Comparison of ENCODE assay signal across 25 cellular contexts in genomic region chr11:122802876-122803275, GRCh38.
DNase-seq lines count a peak whose midpoint lies in the region; ATAC-seq, FAIRE-seq and TF ChIP-seq lines count a peak whose summit lies in the region.
"Had no signal": no experiment of that assay in that cellular context is flagged by ENCODE, and none has a peak within 500 bp of the region (broad histone marks: within the 10 kb centered on the region; RNA-seq: fewer than 3 reads in every experiment).

No MANE protein-coding gene starts in this region.

- peak overlapping the region; percentile 68 for H3K4me2 ChIP-seq in BLaER1

- H3K36me3 ChIP-seq in BLaER1 (peaks cover 100% of the 10 kb centered on the region), HUES6 (ENCODE audit: control insufficient read depth, insufficient read depth, low read length) (peaks cover 8% of the 10 kb centered on the region; the same call in 1 of the 2 replicates)
- H3K36me3 ChIP-seq: cardiac muscle cell, prostate gland had no signal

- no peaks in the 10 kb centered on the region for H3K9me3 Mint-ChIP-seq in central memory CD8-positive, alpha-beta T cell
- peaks cover 4% of the 10 kb centered on the region for H3K9me3 Mint-ChIP-seq in nephron progenitor cell
- H3K9me3 Mint-ChIP-seq: activated CD4-positive, alpha-beta T cell treated with anti-CD3 and anti-CD28 coated beads, Interleukin-2, amount 10 ng/mL, durations not matched to agents 24 days and 14 days; H9; mesothelial cell of epicardium; neural crest cell had no signal

- H3K4me1 Mint-ChIP-seq in central memory CD8-positive, alpha-beta T cell: peaks cover 14% of the 10 kb centered on the region
- H3K4me1 Mint-ChIP-seq in nephron progenitor cell: peaks cover 36% of the 10 kb centered on the region

- H3K27ac ChIP-seq in BLaER1 (0 out of 2 replicates have a peak overlapping the region, but pooled peaks have one; percentile 44), HUES6 (ENCODE audit: low read depth, low read length) (0 out of 2 replicates have a peak overlapping the region, but pooled peaks have one; percentile 9)
- H3K27ac ChIP-seq: cardiac muscle cell, prostate gland had no signal

- TF ChIP-seq CTCF in nephron progenitor cell (IDR thresholded peaks at IDR 0.05) (no peak), GM13977 (IDR thresholded peaks at IDR 0.05; ENCODE audit: extremely low read depth, insufficient read depth, missing control alignments) (no peak)

- no peaks in the 10 kb centered on the region for H3K27me3 Mint-ChIP-seq in central memory CD8-positive, alpha-beta T cell
- H3K27me3 Mint-ChIP-seq in nephron progenitor cell (ENCODE audit: low read depth, poor library complexity): no peaks in the 10 kb centered on the region
- H3K27me3 Mint-ChIP-seq: activated CD4-positive, alpha-beta T cell treated with anti-CD3 and anti-CD28 coated beads, Interleukin-2, amount 10 ng/mL, durations not matched to agents 24 days and 14 days had no signal

- ATAC-seq in central memory CD8-positive, alpha-beta T cell (replicated peaks; ENCODE audit: extremely low read depth, poor library complexity, severe bottlenecking): no peak
- ATAC-seq in HG03565 (IDR thresholded peaks at IDR 0.05; ENCODE audit: unreplicated experiment): no peak

- H3K9ac ChIP-seq in BLaER1: peak overlapping the region; percentile 40; the same call in 1 of the 2 replicates
- peak overlapping the region; percentile 7 for H3K9ac ChIP-seq in HUES6 (ENCODE audit: low read length)

- no peak overlapping the region for H3K4me3 Mint-ChIP-seq in central memory CD8-positive, alpha-beta T cell
- no peak overlapping the region for H3K4me3 Mint-ChIP-seq in nephron progenitor cell
- H3K4me3 Mint-ChIP-seq: activated CD4-positive, alpha-beta T cell treated with anti-CD3 and anti-CD28 coated beads, Interleukin-2, amount 10 ng/mL, durations not matched to agents 24 days and 14 days; H9; mesothelial cell of epicardium; neural crest cell had no signal

- peaks cover 22% of the 10 kb centered on the region for H3K36me3 Mint-ChIP-seq in central memory CD8-positive, alpha-beta T cell (ENCODE audit: insufficient read depth)
- peaks cover 20% of the 10 kb centered on the region for H3K36me3 Mint-ChIP-seq in nephron progenitor cell (ENCODE audit: low read depth)

- H3K27me3 ChIP-seq in BLaER1: no peaks in the 10 kb centered on the region
- H3K27me3 ChIP-seq in HUES6 (ENCODE audit: control insufficient read depth, insufficient read depth, low read length): no peaks in the 10 kb centered on the region
- H3K27me3 ChIP-seq: cardiac muscle cell had no signal

- DNase-seq in central memory CD8-positive, alpha-beta T cell (ENCODE audit: low spot score in 2 of 2): no peak
- DNase-seq in nephron progenitor cell: no peak
- no peak for DNase-seq in GM13977 (ENCODE audit: low spot score)
- no peak for DNase-seq in urothelium cell line (ENCODE audit: low spot score)
- no peak for DNase-seq in NCI-H2227 (lab: John Stamatoyannopoulos, UW; ENCODE audit: unreplicated experiment)
- DNase-seq: ACHN; activated CD4-positive, alpha-beta T cell treated with anti-CD3 and anti-CD28 coated beads, Interleukin-2, amount 10 ng/mL, durations not matched to agents 24 days and 14 days; activated CD8-positive, alpha-beta memory T cell treated with anti-CD3 and anti-CD28 coated beads, Interleukin-2, amount 50 U/mL, for 4 hours; activated gamma-delta T cell; DMS79 treated with DMSO at 0.1 percent for 48 hours; H9; NCI-H1092 treated with DMSO at 0.1 percent for 48 hours; NCI-H2029; NCI-H345; NCI-H82; OCI-M1; SIG-M5; stimulated activated CD4-positive, alpha-beta T cell treated with anti-CD3 and anti-CD28 coated beads, Interleukin-4, amount 100 ng/mL, for 1 hour had no signal

- H3K4me1 ChIP-seq in BLaER1 (peaks cover 85% of the 10 kb centered on the region), HUES6 (ENCODE audit: control insufficient read depth, insufficient read depth, low read length) (peaks cover 26% of the 10 kb centered on the region)
- H3K4me1 ChIP-seq: prostate gland had no signal

- H3K4me3 ChIP-seq in BLaER1 (no peak overlapping the region), HUES6 (ENCODE audit: low read depth, low read length) (no peak overlapping the region)
- H3K4me3 ChIP-seq: cardiac muscle cell, prostate gland had no signal

- peak overlapping the region; percentile 44 for H3K27ac Mint-ChIP-seq in central memory CD8-positive, alpha-beta T cell (ENCODE audit: low read depth)
- H3K27ac Mint-ChIP-seq in nephron progenitor cell: peak overlapping the region; percentile 85
- H3K27ac Mint-ChIP-seq: activated CD4-positive, alpha-beta T cell treated with anti-CD3 and anti-CD28 coated beads, Interleukin-2, amount 10 ng/mL, durations not matched to agents 24 days and 14 days; mesothelial cell of epicardium had no signal

- peaks cover 100% of the 10 kb centered on the region for H4K20me1 ChIP-seq in BLaER1

- in situ Hi-C loops in GM13977 (cut with MboI; ENCODE audit: low pct_unique_long_range_greater_than_20kb, low sequenced_read_pairs, unreplicated experiment): loop anchor here (5.0 kb wide), 1 partner anchor 49 kb away; no protein-coding TSS in a partner anchor

- H3K9me3 ChIP-seq in BLaER1: no peaks in the 10 kb centered on the region
- H3K9me3 ChIP-seq in HUES6 (ENCODE audit: control insufficient read depth, insufficient read depth, low read depth, low read length): no peaks in the 10 kb centered on the region
- H3K9me3 ChIP-seq: prostate gland had no signal

- no peak for FAIRE-seq in urothelium cell line (lab: Jason Lieb, UNC)
